In genomic region chr1:86621286-86621685, GRCh38 we compare ENCODE assay signal across 22 cellular contexts.
DNase-seq lines count a peak whose midpoint lies in the region; ATAC-seq and TF ChIP-seq lines count a peak whose summit lies in the region.
"Had no signal": no experiment of that assay in that cellular context is flagged by ENCODE, and none has a peak within 500 bp of the region (broad histone marks: within the 10 kb centered on the region; RNA-seq: fewer than 3 reads in every experiment).

No MANE protein-coding gene starts in this region.

- no peak for DNase-seq in HCT116 (ENCODE audit: low read depth, low spot score)
- DNase-seq in OCI-LY7 (ENCODE audit: low spot score) = peak; percentile 14
- peak; percentile 5 for DNase-seq in dermis blood vessel endothelial cell
- DNase-seq in RKO (ENCODE audit: low spot score) = no peak
- no peak for DNase-seq in G401 (ENCODE audit: low spot score)
- DNase-seq in NCI-H128 (lab: John Stamatoyannopoulos, UW; ENCODE audit: unreplicated experiment) = no peak
- DNase-seq: Calu3; CD8-positive, alpha-beta T cell; DMS79; H7; Kasumi-1; NCI-H1105; NCI-H1694; NCI-H2081 treated with DMSO at 0.1 percent for 48 hours; NCI-H510A; NCI-H82; SIG-M5 had no signal

- no peaks in the 10 kb centered on the region for H3K27me3 ChIP-seq in HCT116 (ENCODE audit: insufficient read depth, low read length)
- H3K27me3 ChIP-seq: BLaER1 had no signal

- intact Hi-C loops in HCT116 (cut with micrococcal nuclease) = no loop called here
- intact Hi-C loops in OCI-LY7 (cut with micrococcal nuclease; ENCODE audit: unreplicated experiment) = no loop called here

- H3K79me2 ChIP-seq in HCT116 (ENCODE audit: insufficient read depth, low read length) (no peaks in the 10 kb centered on the region), OCI-LY7 (ENCODE audit: insufficient read depth, low read depth, low read length) (no peaks in the 10 kb centered on the region)

- BruUV-seq in HCT116 (replicated peaks; lab: Mats Ljungman, UMichigan) (no TSS peak), OCI-LY7 (replicated peaks; lab: Mats Ljungman, UMichigan) (no TSS peak)

- TF ChIP-seq CTCF in C4-2B (conservative IDR thresholded peaks at IDR 0.05) = no peak
- no peak for TF ChIP-seq CTCF in HCT116 (IDR thresholded peaks at IDR 0.05 in 2 of 3, conservative IDR thresholded peaks at IDR 0.05 in 1 of 3; ENCODE audit: borderline replicate concordance in 1 of 3, insufficient read depth in 1 of 3, low read depth in 2 of 3, low read length in 2 of 3)
- TF ChIP-seq CTCF in OCI-LY7 (conservative IDR thresholded peaks at IDR 0.05; ENCODE audit: low read length) = 0 out of 2 replicates have a peak, but pooled peaks have one; percentile 18

- H3K4me2 ChIP-seq in HCT116 (ENCODE audit: low read length) (no peak overlapping the region), OCI-LY7 (ENCODE audit: low read length) (no peak overlapping the region)
- H3K4me2 ChIP-seq: A549, BLaER1 had no signal

- RAD21 ChIA-PET in HCT116 (lab: Charles Lee; ENCODE audit: low non-redundant PET in 1 of 2, low total read pairs in 2 of 2, uncharacterized antibody in 2 of 2, unreplicated experiment in 2 of 2) = no interaction called here

- H4K20me1 ChIP-seq in HCT116 (ENCODE audit: insufficient read depth) = no peaks in the 10 kb centered on the region
- no peaks in the 10 kb centered on the region for H4K20me1 ChIP-seq in OCI-LY7 (ENCODE audit: insufficient read depth, low read length)
- H4K20me1 ChIP-seq: BLaER1 had no signal

- H3K36me3 ChIP-seq in HCT116 (ENCODE audit: control insufficient read depth in 1 of 2, insufficient read depth in 2 of 2, low read length in 2 of 2) (no peaks in the 10 kb centered on the region), OCI-LY7 (ENCODE audit: insufficient read depth, low read length) (no peaks in the 10 kb centered on the region)
- H3K36me3 ChIP-seq: BLaER1 had no signal

- H3K9ac ChIP-seq in HCT116 (ENCODE audit: low read length) = no peak overlapping the region
- H3K9ac ChIP-seq: BLaER1 had no signal

- TF ChIP-seq RAD21 in HCT116 (IDR thresholded peaks at IDR 0.05; ENCODE audit: low read depth) = 0 out of 2 replicates have a peak, but pooled peaks have one; percentile 3

- H3K4me1 ChIP-seq in HCT116 (ENCODE audit: control insufficient read depth in 1 of 2, insufficient read depth in 2 of 2, low read length in 2 of 2) (no peaks in the 10 kb centered on the region), OCI-LY7 (ENCODE audit: insufficient read depth, low read length, poor library complexity, severe bottlenecking) (peaks cover 18% of the 10 kb centered on the region)
- H3K4me1 ChIP-seq: A549 had no signal

- CTCF ChIA-PET in HCT116 (lab: Charles Lee) (no interaction called here), OCI-LY7 (lab: Charles Lee; ENCODE audit: unreplicated experiment) (no interaction called here)

- in situ Hi-C loops in G401 (cut with HindIII; ENCODE audit: low sequenced_read_pairs) = no loop called here

- H3K9me3 ChIP-seq in HCT116 (ENCODE audit: control insufficient read depth in 1 of 2, insufficient read depth in 1 of 2, low read depth in 1 of 2, low read length in 2 of 2) (no peaks in the 10 kb centered on the region), OCI-LY7 (ENCODE audit: low read length) (no peaks in the 10 kb centered on the region)
- H3K9me3 ChIP-seq: A549, BLaER1 had no signal

- no peak for TF ChIP-seq POLR2A in HCT116 (IDR thresholded peaks at IDR 0.05; ENCODE audit: borderline replicate concordance, extremely low read depth, insufficient read depth, insufficient read length)

- peak; percentile 36; the same call in 1 of the 2 replicates for ATAC-seq in HCT116
- no peak for ATAC-seq in HG02852 (IDR thresholded peaks at IDR 0.05; ENCODE audit: unreplicated experiment)
- ATAC-seq: A549; CD8-positive, alpha-beta T cell; SK-N-SH treated with all-trans-retinoic acid at 6 μM for 48 hours had no signal

- peak overlapping the region; percentile 26; the same call in 1 of the 2 replicates for H3K27ac ChIP-seq in C4-2B
- no peak overlapping the region for H3K27ac ChIP-seq in HCT116 (ENCODE audit: low read depth, low read length)
- H3K27ac ChIP-seq in OCI-LY7 (ENCODE audit: low read depth, low read length, poor library complexity, severe bottlenecking) = no peak overlapping the region
- H3K27ac ChIP-seq: A549, BLaER1 had no signal

- no peak overlapping the region for H2AFZ ChIP-seq in HCT116 (ENCODE audit: low read depth, low read length, poor library complexity, severe bottlenecking)
- H2AFZ ChIP-seq in OCI-LY7 (ENCODE audit: low read length) = no peak overlapping the region

- H3K4me3 ChIP-seq in HCT116 (replicated peaks in 1 of 2; ENCODE audit: low read depth in 1 of 2, low read length in 2 of 2) (no peak overlapping the region), OCI-LY7 (ENCODE audit: low read depth, low read length, poor library complexity, severe bottlenecking) (no peak overlapping the region)
- H3K4me3 ChIP-seq: A549, BLaER1 had no signal

- POLR2A ChIA-PET in HCT116 (lab: Charles Lee) = no interaction called here
- POLR2A ChIA-PET in OCI-LY7 (lab: Charles Lee) = interaction anchor here (0.6 to 1.3 kb wide), 3 partner anchors 11 to 138 kb away, joined by 3 to 4 read pairs (median 4); no protein-coding TSS in a partner anchor

- no peaks in the 10 kb centered on the region for H3K9me2 ChIP-seq in HCT116 (ENCODE audit: insufficient read depth)
- no peaks in the 10 kb centered on the region for H3K9me2 ChIP-seq in OCI-LY7 (ENCODE audit: insufficient read depth, low read length)

TF ChIP-seq in HCT116, 20 proteins besides CTCF, POLR2A, EP300 and RAD21:
- TF ChIP-seq YY1 (IDR thresholded peaks at IDR 0.05; ENCODE audit: extremely low read depth, insufficient replicate concordance, low read depth, low read length) (no peak), SIN3A (IDR thresholded peaks at IDR 0.05; ENCODE audit: low read depth) (no peak), MAX (IDR thresholded peaks at IDR 0.05) (no peak), EZH2phosphoT487 (IDR thresholded peaks at IDR 0.05; ENCODE audit: borderline replicate concordance) (no peak), ATF3 (IDR thresholded peaks at IDR 0.05) (no peak), ZNF274 (IDR thresholded peaks at IDR 0.05; ENCODE audit: low read depth, low read length) (no peak), EGR1 (IDR thresholded peaks at IDR 0.05; ENCODE audit: low read depth) (no peak), FOSL1 (IDR thresholded peaks at IDR 0.05; ENCODE audit: low read depth) (no peak), REST (IDR thresholded peaks at IDR 0.05; ENCODE audit: low read depth) (no peak), TCF7L2 (IDR thresholded peaks at IDR 0.05; ENCODE audit: borderline replicate concordance, extremely low read depth, insufficient read depth, insufficient read length) (no peak)

Comparison
In these comparisons a context has a peak if more than half of its experiments do, and no peak if none do; other contexts are left out.
1. DNase-seq: peak in OCI-LY7 (single experiment) and dermis blood vessel endothelial cell (single experiment); none in HCT116 (single experiment), RKO (single experiment), G401 (single experiment) and NCI-H128 (single experiment).